22 cellular contexts compared by ENCODE assay signal in genomic region chr13:24606486-24607170, GRCh38.
DNase-seq lines count a peak whose midpoint lies in the region; ATAC-seq, FAIRE-seq and TF ChIP-seq lines count a peak whose summit lies in the region.
"Had no signal": no experiment of that assay in that cellular context is flagged by ENCODE, and none has a peak within 500 bp of the region (broad histone marks: within the 10 kb centered on the region; RNA-seq: fewer than 3 reads in every experiment).

No MANE protein-coding gene starts in this region.

- H3K27me3 ChIP-seq in H7 (ENCODE audit: control insufficient read depth, insufficient read depth, low read length) (no peaks in the 10 kb centered on the region), GM12878 (replicated peaks in 1 of 2; ENCODE audit: control insufficient read depth in 2 of 2, insufficient read depth in 2 of 2, low read length in 1 of 2) (no peaks in the 10 kb centered on the region), neuronal stem cell (ENCODE audit: control insufficient read depth in 3 of 3, insufficient read depth in 3 of 3, low read depth in 1 of 3, low read length in 3 of 3) (no peaks in the 10 kb centered on the region)
- H3K27me3 ChIP-seq: right lobe of liver had no signal

- H3K9me3 Mint-ChIP-seq in activated CD8-positive, alpha-beta T cell treated with anti-CD3 and anti-CD28 coated beads, Interleukin-2, amount 10 ng/mL, durations not matched to agents 7 days and 5 days (ENCODE audit: insufficient read depth) = peaks cover 13% of the 10 kb centered on the region
- H3K9me3 Mint-ChIP-seq in activated CD8-positive, alpha-beta T cell treated with anti-CD3 and anti-CD28 coated beads for 36 hours = peaks cover 21% of the 10 kb centered on the region

- H3K27me3 Mint-ChIP-seq in activated CD8-positive, alpha-beta T cell treated with anti-CD3 and anti-CD28 coated beads, Interleukin-2, amount 10 ng/mL, durations not matched to agents 7 days and 5 days (ENCODE audit: low read depth) = no peaks in the 10 kb centered on the region
- no peaks in the 10 kb centered on the region for H3K27me3 Mint-ChIP-seq in activated CD8-positive, alpha-beta T cell treated with anti-CD3 and anti-CD28 coated beads for 36 hours
- H3K27me3 Mint-ChIP-seq: natural killer cell treated with Interleukin-12 subunit alpha and Interleukin-12 subunit beta and Interleukin-15 and Interleukin-18, amount 100 ng/mL, for 72 hours had no signal

- no TSS peak for BruUV-seq in GM12878 (replicated peaks; lab: Mats Ljungman, UMichigan)

- intact Hi-C loops in activated CD8-positive, alpha-beta T cell treated with anti-CD3 and anti-CD28 coated beads for 36 hours (cut with micrococcal nuclease) = no loop called here
- intact Hi-C loops in GM12878 (cut with micrococcal nuclease; ENCODE audit: unreplicated experiment) = loop anchor here (1.0 to 2.0 kb wide), 2 partner anchors 65 to 76 kb away; no protein-coding TSS in a partner anchor

- no peak for FAIRE-seq in GM12878 (lab: Jason Lieb, UNC)
- FAIRE-seq: endothelial cell of umbilical vein had no signal

- H2BK120ac ChIP-seq in neuronal stem cell (ENCODE audit: low read depth, low read length) = no peak overlapping the region

- no peaks in the 10 kb centered on the region for H3K36me3 ChIP-seq in H7 (replicated peaks; ENCODE audit: control insufficient read depth, insufficient read depth, low read length)
- no peaks in the 10 kb centered on the region for H3K36me3 ChIP-seq in GM12878 (ENCODE audit: control insufficient read depth in 2 of 2, insufficient read depth in 2 of 2, low read length in 1 of 2)
- H3K36me3 ChIP-seq in neuronal stem cell (replicated peaks in 1 of 2; ENCODE audit: control insufficient read depth in 2 of 2, insufficient read depth in 2 of 2, low read length in 2 of 2) = no peaks in the 10 kb centered on the region
- H3K36me3 ChIP-seq: HAP-1, right lobe of liver had no signal

- no peak for DNase-seq in activated CD8-positive, alpha-beta T cell treated with anti-CD3 and anti-CD28 coated beads, Interleukin-2, amount 10 ng/mL, durations not matched to agents 7 days and 5 days
- no peak for DNase-seq in activated CD8-positive, alpha-beta T cell treated with anti-CD3 and anti-CD28 coated beads for 36 hours
- DNase-seq in H7 = peak; percentile 19
- DNase-seq in GM12878 (ENCODE audit: low read depth, low spot score) = no peak
- no peak for DNase-seq in neuronal stem cell (ENCODE audit: low spot score)
- DNase-seq in GM10266 (ENCODE audit: extremely low spot score) = no peak
- no peak for DNase-seq in KG1 (lab: John Stamatoyannopoulos, UW)
- no peak for DNase-seq in KBM-7
- DNase-seq: amygdala; head of caudate nucleus; left cardiac atrium; NCI-H1048; NCI-H1930; NCI-H2227 treated with DMSO at 0.1 percent for 48 hours; right lobe of liver; SIG-M5; stimulated activated CD8-positive, alpha-beta memory T cell treated with anti-CD3 and anti-CD28 coated beads, Interleukin-4, amount 100 ng/mL, for 48 hours had no signal

- H3K79me2 ChIP-seq in GM12878 (ENCODE audit: control insufficient read depth, insufficient read depth, low read length) = no peaks in the 10 kb centered on the region
- H3K79me2 ChIP-seq: parathyroid adenoma had no signal

- H3K36me3 Mint-ChIP-seq in activated CD8-positive, alpha-beta T cell treated with anti-CD3 and anti-CD28 coated beads, Interleukin-2, amount 10 ng/mL, durations not matched to agents 7 days and 5 days (ENCODE audit: low read depth) = peaks cover 17% of the 10 kb centered on the region
- H3K36me3 Mint-ChIP-seq in activated CD8-positive, alpha-beta T cell treated with anti-CD3 and anti-CD28 coated beads for 36 hours (ENCODE audit: low read depth) = peaks cover 14% of the 10 kb centered on the region

- no peak overlapping the region for H2AK5ac ChIP-seq in neuronal stem cell (ENCODE audit: low read depth, low read length)

- peak overlapping the region; percentile 17 for H3K14ac ChIP-seq in neuronal stem cell (ENCODE audit: low read length)

- H2AFZ ChIP-seq in GM12878 (ENCODE audit: control insufficient read depth, low read depth, low read length) = peak overlapping the region; percentile 37; the same call in 1 of the 2 replicates
- peak overlapping the region; percentile 82 for H2AFZ ChIP-seq in neuronal stem cell (ENCODE audit: low read length)
- H2AFZ ChIP-seq: parathyroid adenoma had no signal

- no peak overlapping the region for H2BK5ac ChIP-seq in neuronal stem cell (ENCODE audit: low read length)

- TF ChIP-seq CTCF in activated CD8-positive, alpha-beta T cell treated with anti-CD3 and anti-CD28 coated beads for 36 hours (IDR thresholded peaks at IDR 0.05) = no peak
- TF ChIP-seq CTCF in GM12878 (IDR thresholded peaks at IDR 0.05 in 2 of 3, conservative IDR thresholded peaks at IDR 0.05 in 1 of 3; ENCODE audit: control insufficient read depth in 2 of 3, extremely low read depth in 1 of 3, insufficient read depth in 1 of 3, low read depth in 3 of 3, low read length in 3 of 3) (no peak), GM10266 (IDR thresholded peaks at IDR 0.05; ENCODE audit: control insufficient read depth, insufficient read depth, low read depth, missing control alignments) (no peak)

- peak overlapping the region; percentile 41 for H3K27ac Mint-ChIP-seq in activated CD8-positive, alpha-beta T cell treated with anti-CD3 and anti-CD28 coated beads, Interleukin-2, amount 10 ng/mL, durations not matched to agents 7 days and 5 days
- H3K27ac Mint-ChIP-seq in activated CD8-positive, alpha-beta T cell treated with anti-CD3 and anti-CD28 coated beads for 36 hours = no peak overlapping the region
- H3K27ac Mint-ChIP-seq: natural killer cell treated with Interleukin-12 subunit alpha and Interleukin-12 subunit beta and Interleukin-15 and Interleukin-18, amount 100 ng/mL, for 72 hours had no signal

- H4K8ac ChIP-seq in neuronal stem cell (ENCODE audit: low read depth, low read length) = no peak overlapping the region

- no peak for ATAC-seq in activated CD8-positive, alpha-beta T cell treated with anti-CD3 and anti-CD28 coated beads, Interleukin-2, amount 10 ng/mL, durations not matched to agents 7 days and 5 days
- ATAC-seq in activated CD8-positive, alpha-beta T cell treated with anti-CD3 and anti-CD28 coated beads for 36 hours = no peak
- no peak; the same call in 2 of the 3 replicates for ATAC-seq in GM12878
- ATAC-seq: left cardiac atrium had no signal

- TF ChIP-seq RAD21 in GM12878 (IDR thresholded peaks at IDR 0.05; ENCODE audit: insufficient read depth, low read depth, low read length) = no peak

- no peak overlapping the region for H2BK12ac ChIP-seq in neuronal stem cell (ENCODE audit: low read length)

- H2BK15ac ChIP-seq in neuronal stem cell (ENCODE audit: low read length) = peak overlapping the region; percentile 21

- peak overlapping the region; percentile 58 for H3K4ac ChIP-seq in neuronal stem cell (ENCODE audit: low read length)

- H3K9me3 ChIP-seq in GM12878 (replicated peaks; ENCODE audit: control insufficient read depth, insufficient read depth, low read length) (no peaks in the 10 kb centered on the region; the same call in 1 of the 3 replicates), neuronal stem cell (replicated peaks in 1 of 2; ENCODE audit: control insufficient read depth in 2 of 2, insufficient read depth in 1 of 2, low read depth in 1 of 2, low read length in 2 of 2) (no peaks in the 10 kb centered on the region)
- H3K9me3 ChIP-seq: HAP-1, right lobe of liver had no signal

- H3K23ac ChIP-seq in neuronal stem cell (ENCODE audit: low read depth, low read length, poor library complexity) = peak overlapping the region; percentile 5

- 83% methylated on average over 6 of the region's 6 CpGs for WGBS in GM12878 (ENCODE audit: insufficient coverage, insufficient replicate concordance, low lambda C conversion rate, missing lambda C conversion rate)
- WGBS in neuronal stem cell (ENCODE audit: extremely low coverage in 2 of 2, insufficient read length in 2 of 2, insufficient replicate concordance in 1 of 2), 2 donors = no CpG with 5 or more reads among the region's 6 CpGs

- H3K4me1 Mint-ChIP-seq in activated CD8-positive, alpha-beta T cell treated with anti-CD3 and anti-CD28 coated beads, Interleukin-2, amount 10 ng/mL, durations not matched to agents 7 days and 5 days (ENCODE audit: low read depth) = peaks cover 18% of the 10 kb centered on the region
- H3K4me1 Mint-ChIP-seq in activated CD8-positive, alpha-beta T cell treated with anti-CD3 and anti-CD28 coated beads for 36 hours (ENCODE audit: low read depth) = peaks cover 32% of the 10 kb centered on the region

- POLR2A ChIA-PET in activated CD8-positive, alpha-beta T cell treated with anti-CD3 and anti-CD28 coated beads, Interleukin-2, amount 10 ng/mL, durations not matched to agents 7 days and 5 days (lab: Charles Lee) = interaction anchor here (0.5 to 2.6 kb wide), 3 partner anchors 12 to 64 kb away, joined by 3 to 9 read pairs (median 3); no protein-coding TSS in a partner anchor
- POLR2A ChIA-PET in activated CD8-positive, alpha-beta T cell treated with anti-CD3 and anti-CD28 coated beads for 36 hours (lab: Charles Lee) = interaction anchor here (0.6 to 2.5 kb wide), 3 partner anchors 9 to 13 kb away, joined by 3 to 8 read pairs (median 3); no protein-coding TSS in a partner anchor
- POLR2A ChIA-PET in GM12878 (lab: Charles Lee) = no interaction called here

- no peak for TF ChIP-seq EP300 in GM12878 (IDR thresholded peaks at IDR 0.05; ENCODE audit: borderline replicate concordance in 1 of 2, control insufficient read depth in 1 of 2, low read depth in 2 of 2, low read length in 2 of 2)

- H3K4me1 ChIP-seq in GM12878 (ENCODE audit: control insufficient read depth, insufficient read depth, low read length) (peaks cover 8% of the 10 kb centered on the region), neuronal stem cell (ENCODE audit: control insufficient read depth in 2 of 2, insufficient read depth in 1 of 2, low read depth in 1 of 2, low read length in 2 of 2) (peaks cover 0 to 4% of the 10 kb centered on the region in 2 donors)
- H3K4me1 ChIP-seq: HAP-1, parathyroid adenoma, right lobe of liver had no signal

- no peak overlapping the region for H3K9ac ChIP-seq in GM12878 (ENCODE audit: control insufficient read depth, insufficient read depth, low read length)
- peak overlapping the region; percentile 30 for H3K9ac ChIP-seq in neuronal stem cell (ENCODE audit: low read depth, low read length, poor library complexity)
- H3K9ac ChIP-seq: parathyroid adenoma had no signal

- H4K20me1 ChIP-seq in GM12878 (ENCODE audit: control insufficient read depth, insufficient read depth) = no peaks in the 10 kb centered on the region

- no peak overlapping the region for H3K4me3 Mint-ChIP-seq in activated CD8-positive, alpha-beta T cell treated with anti-CD3 and anti-CD28 coated beads, Interleukin-2, amount 10 ng/mL, durations not matched to agents 7 days and 5 days
- no peak overlapping the region for H3K4me3 Mint-ChIP-seq in activated CD8-positive, alpha-beta T cell treated with anti-CD3 and anti-CD28 coated beads for 36 hours
- H3K4me3 Mint-ChIP-seq: natural killer cell treated with Interleukin-12 subunit alpha and Interleukin-12 subunit beta and Interleukin-15 and Interleukin-18, amount 100 ng/mL, for 72 hours had no signal

- CTCF ChIA-PET in activated CD8-positive, alpha-beta T cell treated with anti-CD3 and anti-CD28 coated beads, Interleukin-2, amount 10 ng/mL, durations not matched to agents 7 days and 5 days (lab: Charles Lee) = interaction anchor here (0.7 to 3.3 kb wide), 18 partner anchors 9 to 585 kb away, joined by 3 to 31 read pairs (median 7); no protein-coding TSS in a partner anchor
- CTCF ChIA-PET in activated CD8-positive, alpha-beta T cell treated with anti-CD3 and anti-CD28 coated beads for 36 hours (lab: Charles Lee) = interaction anchor here (0.8 to 3.2 kb wide), 19 partner anchors 12 to 138 kb away, joined by 3 to 25 read pairs (median 5); partner anchors contain the start of gene ATP12A
- CTCF ChIA-PET in GM12878 (lab: Yijun Ruan, JAX) = interaction anchor here (1.0 to 3.2 kb wide), 12 partner anchors 12 to 123 kb away, joined by 3 to 14 read pairs (median 6); no protein-coding TSS in a partner anchor

- H3K79me1 ChIP-seq in neuronal stem cell (ENCODE audit: low read depth, low read length) = no peaks in the 10 kb centered on the region

- no peak overlapping the region for H3K27ac ChIP-seq in GM12878 (ENCODE audit: control insufficient read depth, insufficient read depth)
- H3K27ac ChIP-seq in neuronal stem cell (replicated peaks; ENCODE audit: low read length) = no peak overlapping the region
- H3K27ac ChIP-seq: parathyroid adenoma, PC-9, right lobe of liver had no signal

- no peak overlapping the region for H4K91ac ChIP-seq in neuronal stem cell (ENCODE audit: low read depth, low read length, poor library complexity)

- H3K4me3 ChIP-seq in H7 (ENCODE audit: insufficient read depth, low read depth, low read length) (no peak overlapping the region), GM12878 (no peak overlapping the region), neuronal stem cell (ENCODE audit: low read length in 2 of 2) (no peak overlapping the region)
- H3K4me3 ChIP-seq: HAP-1, PC-9, right lobe of liver had no signal

- TF ChIP-seq POLR2A in GM12878 (IDR thresholded peaks at IDR 0.05; ENCODE audit: low read depth, low read length) = no peak

- RAD21 ChIA-PET in GM12878 (lab: Charles Lee; ENCODE audit: unreplicated experiment) = interaction anchor here (0.6 to 2.0 kb wide), 6 partner anchors 30 to 121 kb away, joined by 3 to 10 read pairs (median 4); no protein-coding TSS in a partner anchor

- peak overlapping the region; percentile 20 for H3K18ac ChIP-seq in neuronal stem cell (ENCODE audit: low read length)

- SMC1A ChIA-PET in GM12878 (lab: Charles Lee; ENCODE audit: uncharacterized antibody, unreplicated experiment) = interaction anchor here (1.1 to 1.7 kb wide), 4 partner anchors 12 to 121 kb away, joined by 3 to 7 read pairs (median 4); no protein-coding TSS in a partner anchor

- H3K4me2 ChIP-seq in GM12878 (ENCODE audit: control insufficient read depth, insufficient read depth) (no peak overlapping the region), neuronal stem cell (ENCODE audit: insufficient read depth, low read length, poor library complexity, severe bottlenecking) (no peak overlapping the region)

- in situ Hi-C loops in GM12878 (cut with MboI) (no loop called here), KBM-7 (cut with MboI; ENCODE audit: low pct_unique_long_range_greater_than_20kb, low sequenced_read_pairs) (no loop called here)
